In the genomic region with DNA sequence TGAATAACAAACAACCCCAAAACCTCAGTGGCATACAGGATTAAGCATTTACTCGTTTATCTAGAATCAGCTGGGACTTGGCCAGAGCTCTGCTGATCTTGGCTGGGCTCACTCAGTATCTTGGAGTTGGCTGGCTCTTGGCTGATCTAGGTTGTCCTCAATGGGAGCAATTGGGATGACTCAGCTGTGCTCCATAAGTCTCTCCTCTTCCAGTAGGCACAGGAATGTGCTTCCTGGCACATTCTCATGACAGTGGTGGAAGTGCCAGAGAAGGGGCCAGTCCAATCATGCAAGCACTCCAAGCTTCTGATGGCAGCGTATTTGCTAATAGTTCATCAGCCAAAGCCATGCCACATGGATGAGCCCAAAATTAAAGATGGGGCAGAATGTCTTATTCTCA, we compare ENCODE assay signal across 19 cellular contexts. TPM values are rescaled to one million over a fixed set of nuclear protein-coding genes. Genes with fewer than 3 reads are reported as not detected.
"Had no signal": no experiment of that assay in that cellular context is flagged by ENCODE, and none has a peak within 500 bp of the region (broad histone marks: within the 10 kb centered on the region; RNA-seq: fewer than 3 reads in every experiment).

No MANE protein-coding gene starts in this region.

- FAIRE-seq: endothelial cell of umbilical vein, urothelium cell line had no signal

- DNase-seq: activated CD4-positive, alpha-beta memory T cell treated with anti-CD3 and anti-CD28 coated beads, Interleukin-2, amount 10 ng/mL, durations not matched to agents 7 days and 5 days; activated effector memory CD4-positive, alpha-beta T cell treated with Interleukin-2 at 50 U/mL for 16 hours; activated naive CD4-positive, alpha-beta T cell treated with anti-CD3 and anti-CD28 coated beads, Interleukin-2, amount 50 U/mL, for 16 hours; activated T-cell treated with anti-CD3 and anti-CD28 coated beads, Interleukin-2, amount 50 U/mL, for 4 hours; body of pancreas; cortex of kidney; effector CD4-positive, alpha-beta T cell; islet precursor cell; left lung; mucosa of descending colon; naive thymus-derived CD4-positive, alpha-beta T cell; stimulated activated CD4-positive, alpha-beta T cell treated with anti-CD3 and anti-CD28 coated beads, Interleukin-2, amount 100 ng/mL, for 48 hours; T-helper 17 cell; thyroid gland; WERI-Rb-1 had no signal

- H3K27ac ChIP-seq: body of pancreas, hepatocyte, left lung, parathyroid adenoma, thyroid gland, WERI-Rb-1 had no signal

- H3K9ac ChIP-seq: parathyroid adenoma had no signal

- H2AFZ ChIP-seq: hepatocyte, parathyroid adenoma had no signal

- H3K79me2 ChIP-seq: hepatocyte, parathyroid adenoma had no signal

- H3K4me2 ChIP-seq: hepatocyte had no signal

- H3K36me3 ChIP-seq: left lung, thyroid gland, WERI-Rb-1 had no signal

- H3K9me3 ChIP-seq: body of pancreas, left lung, mucosa of descending colon, thyroid gland had no signal

- H3K4me3 ChIP-seq: body of pancreas, hepatocyte, left lung, mucosa of descending colon, thyroid gland had no signal

- H3K27me3 ChIP-seq: body of pancreas, hepatocyte, left lung, thyroid gland had no signal

- H3K4me1 ChIP-seq: body of pancreas, left lung, parathyroid adenoma, thyroid gland had no signal

RNA-seq across cellular contexts. Expression of a gene that starts 41.7 kb away (rescaled TPM):
- polyA plus RNA-seq: naive thymus-derived CD4-positive, alpha-beta T cell had no signal
